Comparison of ENCODE assay signal across 9 cellular contexts in genomic region chr17:78356163-78356713, GRCh38. TPM values are rescaled to one million over a fixed set of nuclear protein-coding genes. Genes with fewer than 3 reads are reported as not detected.
A peak's percentile ranks its signal among the peaks of the same experiment; 100 is the strongest.
DNase-seq lines count a peak whose midpoint lies in the region; ATAC-seq and TF ChIP-seq lines count a peak whose summit lies in the region.
"Had no signal": no experiment of that assay in that cellular context is flagged by ENCODE, and none has a peak within 500 bp of the region (broad histone marks: within the 10 kb centered on the region; RNA-seq: fewer than 3 reads in every experiment).

No MANE protein-coding gene starts in this region.

- H3K4me3 ChIP-seq in Loucy (ENCODE audit: low read length, poor library complexity, severe bottlenecking): peak overlapping the region; percentile 38
- H3K4me3 ChIP-seq in neutrophil (ENCODE audit: low read depth in 1 of 2, low read length in 1 of 2): peak overlapping the region; percentile 14 to 45
- peak overlapping the region; percentile 9 for H3K4me3 ChIP-seq in thoracic aorta
- H3K4me3 ChIP-seq: body of pancreas had no signal

- H3K27me3 ChIP-seq in Loucy (ENCODE audit: insufficient read depth, low read length, poor library complexity, severe bottlenecking): peaks cover 9% of the 10 kb centered on the region
- H3K27me3 ChIP-seq in neutrophil: peaks cover 85% of the 10 kb centered on the region
- no peaks in the 10 kb centered on the region for H3K27me3 ChIP-seq in thoracic aorta (replicated peaks; ENCODE audit: insufficient read depth)
- H3K27me3 ChIP-seq: body of pancreas had no signal

- H3K4me1 Mint-ChIP-seq in activated CD4-positive, alpha-beta T cell treated with anti-CD3 and anti-CD28 coated beads, Interleukin-2, amount 10 ng/mL, durations not matched to agents 24 days and 14 days: peaks cover 51% of the 10 kb centered on the region

- H3K36me3 Mint-ChIP-seq in activated CD4-positive, alpha-beta T cell treated with anti-CD3 and anti-CD28 coated beads, Interleukin-2, amount 10 ng/mL, durations not matched to agents 24 days and 14 days (ENCODE audit: low read depth): peaks cover 49% of the 10 kb centered on the region

- no peaks in the 10 kb centered on the region for H3K9me3 Mint-ChIP-seq in activated CD4-positive, alpha-beta T cell treated with anti-CD3 and anti-CD28 coated beads, Interleukin-2, amount 10 ng/mL, durations not matched to agents 24 days and 14 days

- peak overlapping the region; percentile 95 for H3K27ac Mint-ChIP-seq in activated CD4-positive, alpha-beta T cell treated with anti-CD3 and anti-CD28 coated beads, Interleukin-2, amount 10 ng/mL, durations not matched to agents 24 days and 14 days

- no peak for TF ChIP-seq CTCF in Loucy (conservative IDR thresholded peaks at IDR 0.05; ENCODE audit: low read length)
- no peak for TF ChIP-seq CTCF in neutrophil (IDR thresholded peaks at IDR 0.05)
- TF ChIP-seq CTCF in thoracic aorta (IDR thresholded peaks at IDR 0.05): no peak

- no peaks in the 10 kb centered on the region for H4K20me1 ChIP-seq in Loucy (ENCODE audit: insufficient read depth, low read length, poor library complexity, severe bottlenecking)

- peak; percentile 53 for ATAC-seq in GM21737 (IDR thresholded peaks at IDR 0.05; ENCODE audit: unreplicated experiment)
- no peak for ATAC-seq in thoracic aorta (ENCODE audit: insufficient number of reproducible peaks, low FRiP score, low read depth)
- ATAC-seq in HG02571 (IDR thresholded peaks at IDR 0.05; ENCODE audit: unreplicated experiment): no peak
- ATAC-seq: body of pancreas had no signal

- peaks cover 5% of the 10 kb centered on the region; the same call in 1 of the 2 replicates for H3F3A ChIP-seq in Loucy (ENCODE audit: low read depth)

- DNase-seq in ELR (ENCODE audit: low read depth) (peak; percentile 100), thoracic aorta (ENCODE audit: low spot score) (no peak)
- DNase-seq in activated CD4-positive, alpha-beta T cell treated with anti-CD3 and anti-CD28 coated beads, Interleukin-2, amount 10 ng/mL, durations not matched to agents 24 days and 14 days: peak; percentile 97
- DNase-seq in effector CD4-positive, alpha-beta T cell: peak; percentile 89

- no peak overlapping the region for H2AFZ ChIP-seq in Loucy (ENCODE audit: low read length)

- H3K4me1 ChIP-seq in Loucy (ENCODE audit: insufficient read depth, low read length, poor library complexity, severe bottlenecking) (peaks cover 31% of the 10 kb centered on the region), neutrophil (ENCODE audit: control insufficient read depth in 1 of 2, insufficient read depth in 1 of 2, low read depth in 1 of 2, low read length in 1 of 2) (peaks cover 61 to 72% of the 10 kb centered on the region in 2 experiments), thoracic aorta (ENCODE audit: control insufficient read depth in 1 of 2, low read depth in 2 of 2) (peaks cover 46 to 69% of the 10 kb centered on the region in 2 donors)

- H3K27me3 Mint-ChIP-seq in activated CD4-positive, alpha-beta T cell treated with anti-CD3 and anti-CD28 coated beads, Interleukin-2, amount 10 ng/mL, durations not matched to agents 24 days and 14 days: no peaks in the 10 kb centered on the region

- no peaks in the 10 kb centered on the region for H3K9me2 ChIP-seq in Loucy (replicated peaks; ENCODE audit: low read depth, low read length)

- intact Hi-C loops in activated CD4-positive, alpha-beta T cell treated with anti-CD3 and anti-CD28 coated beads, Interleukin-2, amount 10 ng/mL, durations not matched to agents 24 days and 14 days (cut with micrococcal nuclease): loop anchor here (1.0 to 5.0 kb wide), 4 partner anchors 41 to 894 kb away; partner anchors contain the start of gene TMC6

- H3K4me3 Mint-ChIP-seq in activated CD4-positive, alpha-beta T cell treated with anti-CD3 and anti-CD28 coated beads, Interleukin-2, amount 10 ng/mL, durations not matched to agents 24 days and 14 days: peak overlapping the region; percentile 92

- H3K27ac ChIP-seq in neutrophil (no peak overlapping the region), thoracic aorta (no peak overlapping the region)

- H3K9ac ChIP-seq in Loucy (ENCODE audit: low read depth, low read length, poor library complexity, severe bottlenecking): no peak overlapping the region

- H3K36me3 ChIP-seq in Loucy (ENCODE audit: insufficient read depth, low read length): no peaks in the 10 kb centered on the region
- H3K36me3 ChIP-seq in neutrophil: peaks cover 20% of the 10 kb centered on the region
- H3K36me3 ChIP-seq in thoracic aorta: peaks cover 10% of the 10 kb centered on the region

- peak overlapping the region; percentile 55 for H3K4me2 ChIP-seq in Loucy (ENCODE audit: low read depth, low read length, poor library complexity, severe bottlenecking)

- H3K79me2 ChIP-seq in Loucy (ENCODE audit: insufficient read depth, low read length): no peaks in the 10 kb centered on the region

- H3K9me3 ChIP-seq in Loucy (ENCODE audit: insufficient read depth, low read depth, low read length) (no peaks in the 10 kb centered on the region), neutrophil (peaks cover 4% of the 10 kb centered on the region), thoracic aorta (no peaks in the 10 kb centered on the region)
- H3K9me3 ChIP-seq: body of pancreas had no signal

RNA-seq across cellular contexts. Expression of gene SOCS3, which starts 3.6 kb away (rescaled TPM):
- 78.3 and 81.5 TPM in 2 replicates for total RNA-seq in activated CD4-positive, alpha-beta T cell treated with anti-CD3 and anti-CD28 coated beads, Interleukin-2, amount 10 ng/mL, durations not matched to agents 24 days and 14 days
- total RNA-seq in thoracic aorta: 100 to 1,000 TPM; 313 to 361 TPM

RNA-seq across cellular contexts. Expression of gene PGS1, which starts 22.2 kb away (rescaled TPM):
- total RNA-seq in activated CD4-positive, alpha-beta T cell treated with anti-CD3 and anti-CD28 coated beads, Interleukin-2, amount 10 ng/mL, durations not matched to agents 24 days and 14 days: 65.6 and 67.8 TPM in 2 replicates
- 10 to 100 TPM; 52.0 to 98.4 TPM for total RNA-seq in thoracic aorta
